Comparison of ENCODE assay signal across 1 cellular context in the genomic region with DNA sequence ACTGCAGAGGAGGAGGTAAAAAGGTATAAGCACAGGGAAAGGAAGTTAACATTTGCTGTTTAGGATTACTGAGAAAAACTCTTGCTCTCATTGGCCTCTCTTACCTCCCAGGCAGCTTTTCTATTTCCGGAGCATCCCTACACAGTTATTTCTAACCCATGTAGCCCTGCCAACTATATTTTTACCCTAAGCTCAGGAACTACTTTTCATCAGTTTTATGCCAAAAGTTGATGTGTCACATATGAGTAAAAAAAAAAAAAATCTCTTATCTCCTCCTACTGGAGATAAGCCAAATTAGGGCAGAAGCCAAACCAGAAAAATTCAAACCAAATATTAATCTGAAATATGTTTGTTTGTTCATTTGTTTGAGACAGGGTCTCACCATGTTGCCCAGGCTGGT.
TF ChIP-seq lines count a peak whose summit lies in the region.

No MANE protein-coding gene starts in this region.

TF ChIP-seq in endothelial cell of umbilical vein, 7 proteins besides CTCF, POLR2A, EP300 and RAD21:
- TF ChIP-seq, protein P1, sequence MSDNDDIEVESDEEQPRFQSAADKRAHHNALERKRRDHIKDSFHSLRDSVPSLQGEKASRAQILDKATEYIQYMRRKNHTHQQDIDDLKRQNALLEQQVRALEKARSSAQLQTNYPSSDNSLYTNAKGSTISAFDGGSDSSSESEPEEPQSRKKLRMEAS (IDR thresholded peaks at IDR 0.05; ENCODE audit: insufficient read depth, insufficient read length), result no peak
- TF ChIP-seq GATA2 (IDR thresholded peaks at IDR 0.05; ENCODE audit: insufficient read depth, insufficient read length, low read depth, low read length) (peak; percentile 29), POLR2AphosphoS5 (IDR thresholded peaks at IDR 0.05; ENCODE audit: insufficient read depth, low read depth, low read length) (no peak), FOS (IDR thresholded peaks at IDR 0.05; ENCODE audit: borderline replicate concordance, insufficient read depth, low read length) (peak; percentile 35), EZH2 (IDR thresholded peaks at IDR 0.05; ENCODE audit: borderline replicate concordance, low read depth, low read length, severe bottlenecking) (no peak), MYC (IDR thresholded peaks at IDR 0.05; ENCODE audit: low read depth, low read length) (no peak), JUN (IDR thresholded peaks at IDR 0.05; ENCODE audit: borderline replicate concordance, insufficient read depth, insufficient read length, low read depth) (no peak)
